1 cellular context compared by ENCODE assay signal in the genomic region with DNA sequence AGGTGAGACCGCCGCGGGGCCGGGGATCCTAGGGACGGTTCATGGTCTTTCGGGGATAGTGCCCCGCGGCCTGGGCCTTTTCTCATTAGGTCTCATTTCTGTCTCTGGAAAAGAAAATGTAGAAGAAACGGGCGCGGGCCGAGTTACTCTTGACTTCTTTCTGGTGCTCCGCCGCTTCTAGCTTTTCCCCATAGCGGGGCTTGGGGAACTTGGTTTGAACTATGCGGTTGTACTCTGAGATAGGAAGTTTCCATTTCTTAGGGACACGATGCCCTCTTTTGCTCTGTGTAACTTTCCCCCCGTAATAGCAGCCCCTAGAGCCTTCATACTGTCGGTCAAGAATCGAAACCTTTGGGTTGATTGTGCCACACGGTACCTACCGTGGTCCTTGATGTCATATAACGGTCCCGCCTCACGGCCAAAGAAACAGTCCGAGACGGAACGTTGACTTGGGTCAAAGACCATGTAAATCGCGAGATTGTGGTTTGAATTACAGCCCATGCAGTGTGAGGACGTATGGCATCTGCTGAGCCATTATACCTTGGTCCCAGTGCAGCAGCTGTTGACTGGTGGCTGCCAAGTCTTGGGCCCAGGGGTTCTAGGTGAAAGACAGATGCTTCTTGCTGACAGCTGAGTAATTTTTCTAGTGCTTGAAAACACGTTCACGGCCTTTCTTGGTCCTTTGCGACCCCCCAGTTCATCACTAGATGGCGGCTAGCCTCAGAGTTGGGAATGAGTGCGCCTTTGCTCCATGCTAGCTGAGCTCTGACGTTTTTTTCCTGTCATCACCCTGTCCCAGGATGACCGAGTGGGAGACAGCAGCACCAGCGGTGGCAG.
TF ChIP-seq lines count a peak whose summit lies in the region.

No MANE protein-coding gene starts in this region.

TF ChIP-seq in K562, 482 proteins besides CTCF, POLR2A, EP300 and RAD21 (continues in another document):
- TF ChIP-seq, protein P1, sequence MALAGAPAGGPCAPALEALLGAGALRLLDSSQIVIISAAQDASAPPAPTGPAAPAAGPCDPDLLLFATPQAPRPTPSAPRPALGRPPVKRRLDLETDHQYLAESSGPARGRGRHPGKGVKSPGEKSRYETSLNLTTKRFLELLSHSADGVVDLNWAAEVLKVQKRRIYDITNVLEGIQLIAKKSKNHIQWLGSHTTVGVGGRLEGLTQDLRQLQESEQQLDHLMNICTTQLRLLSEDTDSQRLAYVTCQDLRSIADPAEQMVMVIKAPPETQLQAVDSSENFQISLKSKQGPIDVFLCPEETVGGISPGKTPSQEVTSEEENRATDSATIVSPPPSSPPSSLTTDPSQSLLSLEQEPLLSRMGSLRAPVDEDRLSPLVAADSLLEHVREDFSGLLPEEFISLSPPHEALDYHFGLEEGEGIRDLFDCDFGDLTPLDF (CRISPR knock-in tag; IDR thresholded peaks at IDR 0.05), result no peak
- no peak for TF ChIP-seq ZNF140 (CRISPR knock-in tag; IDR thresholded peaks at IDR 0.05)
- TF ChIP-seq, protein P2, sequence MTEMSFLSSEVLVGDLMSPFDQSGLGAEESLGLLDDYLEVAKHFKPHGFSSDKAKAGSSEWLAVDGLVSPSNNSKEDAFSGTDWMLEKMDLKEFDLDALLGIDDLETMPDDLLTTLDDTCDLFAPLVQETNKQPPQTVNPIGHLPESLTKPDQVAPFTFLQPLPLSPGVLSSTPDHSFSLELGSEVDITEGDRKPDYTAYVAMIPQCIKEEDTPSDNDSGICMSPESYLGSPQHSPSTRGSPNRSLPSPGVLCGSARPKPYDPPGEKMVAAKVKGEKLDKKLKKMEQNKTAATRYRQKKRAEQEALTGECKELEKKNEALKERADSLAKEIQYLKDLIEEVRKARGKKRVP (CRISPR knock-in tag; IDR thresholded peaks at IDR 0.05), result no peak
- TF ChIP-seq NR2C1 (IDR thresholded peaks at IDR 0.05), result no peak
- no peak for TF ChIP-seq NR2C1 (tag; IDR thresholded peaks at IDR 0.05)
- TF ChIP-seq, protein P3, sequence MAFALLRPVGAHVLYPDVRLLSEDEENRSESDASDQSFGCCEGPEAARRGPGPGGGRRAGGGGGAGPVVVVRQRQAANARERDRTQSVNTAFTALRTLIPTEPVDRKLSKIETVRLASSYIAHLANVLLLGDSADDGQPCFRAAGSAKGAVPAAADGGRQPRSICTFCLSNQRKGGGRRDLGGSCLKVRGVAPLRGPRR (CRISPR knock-in tag; IDR thresholded peaks at IDR 0.05), result no peak
- TF ChIP-seq, protein P4, sequence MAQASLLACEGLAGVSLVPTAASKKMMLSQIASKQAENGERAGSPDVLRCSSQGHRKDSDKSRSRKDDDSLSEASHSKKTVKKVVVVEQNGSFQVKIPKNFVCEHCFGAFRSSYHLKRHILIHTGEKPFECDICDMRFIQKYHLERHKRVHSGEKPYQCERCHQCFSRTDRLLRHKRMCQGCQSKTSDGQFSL (CRISPR knock-in tag; IDR thresholded peaks at IDR 0.05), result no peak
- TF ChIP-seq, protein P4 (tag; IDR thresholded peaks at IDR 0.05), result no peak
- TF ChIP-seq TCF3 (CRISPR knock-in tag; IDR thresholded peaks at IDR 0.05), result 0 out of 2 replicates have a peak, but pooled peaks have one; percentile 3
- TF ChIP-seq ZBTB7A (IDR thresholded peaks at IDR 0.05; ENCODE audit: borderline replicate concordance, control insufficient read depth, low read depth, low read length), result no peak
- no peak for TF ChIP-seq NCOA4 (IDR thresholded peaks at IDR 0.05; ENCODE audit: partially characterized antibody)
- peak; percentile 31; the same call in 1 of the 2 replicates for TF ChIP-seq TGIF2 (CRISPR knock-in tag; IDR thresholded peaks at IDR 0.05)
- TF ChIP-seq, protein P5, sequence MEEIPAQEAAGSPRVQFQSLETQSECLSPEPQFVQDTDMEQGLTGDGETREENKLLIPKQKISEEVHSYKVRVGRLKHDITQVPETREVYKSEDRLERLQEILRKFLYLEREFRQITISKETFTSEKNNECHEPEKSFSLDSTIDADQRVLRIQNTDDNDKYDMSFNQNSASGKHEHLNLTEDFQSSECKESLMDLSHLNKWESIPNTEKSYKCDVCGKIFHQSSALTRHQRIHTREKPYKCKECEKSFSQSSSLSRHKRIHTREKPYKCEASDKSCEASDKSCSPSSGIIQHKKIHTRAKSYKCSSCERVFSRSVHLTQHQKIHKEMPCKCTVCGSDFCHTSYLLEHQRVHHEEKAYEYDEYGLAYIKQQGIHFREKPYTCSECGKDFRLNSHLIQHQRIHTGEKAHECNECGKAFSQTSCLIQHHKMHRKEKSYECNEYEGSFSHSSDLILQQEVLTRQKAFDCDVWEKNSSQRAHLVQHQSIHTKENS (CRISPR knock-in tag; IDR thresholded peaks at IDR 0.05), result no peak
- no peak for TF ChIP-seq FOXM1 (IDR thresholded peaks at IDR 0.05; ENCODE audit: low read depth)
- TF ChIP-seq FOXM1 (CRISPR knock-in tag; IDR thresholded peaks at IDR 0.05; ENCODE audit: low read depth), result no peak
- no peak for TF ChIP-seq XRCC5 (IDR thresholded peaks at IDR 0.05; ENCODE audit: low read depth, low read length)
- TF ChIP-seq, protein P6, sequence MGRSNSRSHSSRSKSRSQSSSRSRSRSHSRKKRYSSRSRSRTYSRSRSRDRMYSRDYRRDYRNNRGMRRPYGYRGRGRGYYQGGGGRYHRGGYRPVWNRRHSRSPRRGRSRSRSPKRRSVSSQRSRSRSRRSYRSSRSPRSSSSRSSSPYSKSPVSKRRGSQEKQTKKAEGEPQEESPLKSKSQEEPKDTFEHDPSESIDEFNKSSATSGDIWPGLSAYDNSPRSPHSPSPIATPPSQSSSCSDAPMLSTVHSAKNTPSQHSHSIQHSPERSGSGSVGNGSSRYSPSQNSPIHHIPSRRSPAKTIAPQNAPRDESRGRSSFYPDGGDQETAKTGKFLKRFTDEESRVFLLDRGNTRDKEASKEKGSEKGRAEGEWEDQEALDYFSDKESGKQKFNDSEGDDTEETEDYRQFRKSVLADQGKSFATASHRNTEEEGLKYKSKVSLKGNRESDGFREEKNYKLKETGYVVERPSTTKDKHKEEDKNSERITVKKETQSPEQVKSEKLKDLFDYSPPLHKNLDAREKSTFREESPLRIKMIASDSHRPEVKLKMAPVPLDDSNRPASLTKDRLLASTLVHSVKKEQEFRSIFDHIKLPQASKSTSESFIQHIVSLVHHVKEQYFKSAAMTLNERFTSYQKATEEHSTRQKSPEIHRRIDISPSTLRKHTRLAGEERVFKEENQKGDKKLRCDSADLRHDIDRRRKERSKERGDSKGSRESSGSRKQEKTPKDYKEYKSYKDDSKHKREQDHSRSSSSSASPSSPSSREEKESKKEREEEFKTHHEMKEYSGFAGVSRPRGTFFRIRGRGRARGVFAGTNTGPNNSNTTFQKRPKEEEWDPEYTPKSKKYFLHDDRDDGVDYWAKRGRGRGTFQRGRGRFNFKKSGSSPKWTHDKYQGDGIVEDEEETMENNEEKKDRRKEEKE (IDR thresholded peaks at IDR 0.05; ENCODE audit: borderline replicate concordance in 1 of 2, control insufficient read depth in 1 of 2, low read depth in 2 of 2, low read length in 1 of 2), result no peak
- no peak for TF ChIP-seq ZNF699 (CRISPR knock-in tag; IDR thresholded peaks at IDR 0.05; ENCODE audit: insufficient replicate concordance)
- TF ChIP-seq NFATC3 (IDR thresholded peaks at IDR 0.05), result peak; percentile 58; the same call in 1 of the 2 replicates
- peak in 1 of 2 experiments; percentile 66; a peak in 1 of 4 replicates for TF ChIP-seq HDAC1 (IDR thresholded peaks at IDR 0.05)
- no peak for TF ChIP-seq HDGF (IDR thresholded peaks at IDR 0.05)
- TF ChIP-seq, protein P7, sequence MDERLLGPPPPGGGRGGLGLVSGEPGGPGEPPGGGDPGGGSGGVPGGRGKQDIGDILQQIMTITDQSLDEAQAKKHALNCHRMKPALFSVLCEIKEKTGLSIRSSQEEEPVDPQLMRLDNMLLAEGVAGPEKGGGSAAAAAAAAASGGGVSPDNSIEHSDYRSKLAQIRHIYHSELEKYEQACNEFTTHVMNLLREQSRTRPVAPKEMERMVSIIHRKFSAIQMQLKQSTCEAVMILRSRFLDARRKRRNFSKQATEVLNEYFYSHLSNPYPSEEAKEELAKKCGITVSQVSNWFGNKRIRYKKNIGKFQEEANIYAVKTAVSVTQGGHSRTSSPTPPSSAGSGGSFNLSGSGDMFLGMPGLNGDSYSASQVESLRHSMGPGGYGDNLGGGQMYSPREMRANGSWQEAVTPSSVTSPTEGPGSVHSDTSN (CRISPR knock-in tag; IDR thresholded peaks at IDR 0.05; ENCODE audit: low read depth), result no peak
- TF ChIP-seq, protein P7 (tag; conservative IDR thresholded peaks at IDR 0.05; ENCODE audit: low read depth), result 0 out of 2 replicates have a peak, but pooled peaks have one; percentile 32
- no peak for TF ChIP-seq ZNF431 (CRISPR knock-in tag; IDR thresholded peaks at IDR 0.05)
- TF ChIP-seq PTBP1 (IDR thresholded peaks at IDR 0.05; ENCODE audit: low read depth, low read length), result 0 out of 2 replicates have a peak, but pooled peaks have one; percentile 78
- TF ChIP-seq CHD1 (IDR thresholded peaks at IDR 0.05; ENCODE audit: low read length), result peak; percentile 6
- TF ChIP-seq, protein P8, sequence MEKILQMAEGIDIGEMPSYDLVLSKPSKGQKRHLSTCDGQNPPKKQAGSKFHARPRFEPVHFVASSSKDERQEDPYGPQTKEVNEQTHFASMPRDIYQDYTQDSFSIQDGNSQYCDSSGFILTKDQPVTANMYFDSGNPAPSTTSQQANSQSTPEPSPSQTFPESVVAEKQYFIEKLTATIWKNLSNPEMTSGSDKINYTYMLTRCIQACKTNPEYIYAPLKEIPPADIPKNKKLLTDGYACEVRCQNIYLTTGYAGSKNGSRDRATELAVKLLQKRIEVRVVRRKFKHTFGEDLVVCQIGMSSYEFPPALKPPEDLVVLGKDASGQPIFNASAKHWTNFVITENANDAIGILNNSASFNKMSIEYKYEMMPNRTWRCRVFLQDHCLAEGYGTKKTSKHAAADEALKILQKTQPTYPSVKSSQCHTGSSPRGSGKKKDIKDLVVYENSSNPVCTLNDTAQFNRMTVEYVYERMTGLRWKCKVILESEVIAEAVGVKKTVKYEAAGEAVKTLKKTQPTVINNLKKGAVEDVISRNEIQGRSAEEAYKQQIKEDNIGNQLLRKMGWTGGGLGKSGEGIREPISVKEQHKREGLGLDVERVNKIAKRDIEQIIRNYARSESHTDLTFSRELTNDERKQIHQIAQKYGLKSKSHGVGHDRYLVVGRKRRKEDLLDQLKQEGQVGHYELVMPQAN (IDR thresholded peaks at IDR 0.05; ENCODE audit: borderline replicate concordance), result peak; percentile 97
- TF ChIP-seq SIRT6 (IDR thresholded peaks at IDR 0.05; ENCODE audit: low read depth, low read length), result peak; percentile 59
- TF ChIP-seq HNRNPLL (IDR thresholded peaks at IDR 0.05; ENCODE audit: low read depth, low read length, poor library complexity, severe bottlenecking), result no peak
- TF ChIP-seq, protein P9, sequence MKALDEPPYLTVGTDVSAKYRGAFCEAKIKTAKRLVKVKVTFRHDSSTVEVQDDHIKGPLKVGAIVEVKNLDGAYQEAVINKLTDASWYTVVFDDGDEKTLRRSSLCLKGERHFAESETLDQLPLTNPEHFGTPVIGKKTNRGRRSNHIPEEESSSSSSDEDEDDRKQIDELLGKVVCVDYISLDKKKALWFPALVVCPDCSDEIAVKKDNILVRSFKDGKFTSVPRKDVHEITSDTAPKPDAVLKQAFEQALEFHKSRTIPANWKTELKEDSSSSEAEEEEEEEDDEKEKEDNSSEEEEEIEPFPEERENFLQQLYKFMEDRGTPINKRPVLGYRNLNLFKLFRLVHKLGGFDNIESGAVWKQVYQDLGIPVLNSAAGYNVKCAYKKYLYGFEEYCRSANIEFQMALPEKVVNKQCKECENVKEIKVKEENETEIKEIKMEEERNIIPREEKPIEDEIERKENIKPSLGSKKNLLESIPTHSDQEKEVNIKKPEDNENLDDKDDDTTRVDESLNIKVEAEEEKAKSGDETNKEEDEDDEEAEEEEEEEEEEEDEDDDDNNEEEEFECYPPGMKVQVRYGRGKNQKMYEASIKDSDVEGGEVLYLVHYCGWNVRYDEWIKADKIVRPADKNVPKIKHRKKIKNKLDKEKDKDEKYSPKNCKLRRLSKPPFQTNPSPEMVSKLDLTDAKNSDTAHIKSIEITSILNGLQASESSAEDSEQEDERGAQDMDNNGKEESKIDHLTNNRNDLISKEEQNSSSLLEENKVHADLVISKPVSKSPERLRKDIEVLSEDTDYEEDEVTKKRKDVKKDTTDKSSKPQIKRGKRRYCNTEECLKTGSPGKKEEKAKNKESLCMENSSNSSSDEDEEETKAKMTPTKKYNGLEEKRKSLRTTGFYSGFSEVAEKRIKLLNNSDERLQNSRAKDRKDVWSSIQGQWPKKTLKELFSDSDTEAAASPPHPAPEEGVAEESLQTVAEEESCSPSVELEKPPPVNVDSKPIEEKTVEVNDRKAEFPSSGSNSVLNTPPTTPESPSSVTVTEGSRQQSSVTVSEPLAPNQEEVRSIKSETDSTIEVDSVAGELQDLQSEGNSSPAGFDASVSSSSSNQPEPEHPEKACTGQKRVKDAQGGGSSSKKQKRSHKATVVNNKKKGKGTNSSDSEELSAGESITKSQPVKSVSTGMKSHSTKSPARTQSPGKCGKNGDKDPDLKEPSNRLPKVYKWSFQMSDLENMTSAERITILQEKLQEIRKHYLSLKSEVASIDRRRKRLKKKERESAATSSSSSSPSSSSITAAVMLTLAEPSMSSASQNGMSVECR (CRISPR knock-in tag; IDR thresholded peaks at IDR 0.05), result no peak
- TF ChIP-seq ZNF224 (CRISPR knock-in tag; IDR thresholded peaks at IDR 0.05), result 0 out of 2 replicates have a peak, but pooled peaks have one; percentile 54
- TF ChIP-seq, protein P10, sequence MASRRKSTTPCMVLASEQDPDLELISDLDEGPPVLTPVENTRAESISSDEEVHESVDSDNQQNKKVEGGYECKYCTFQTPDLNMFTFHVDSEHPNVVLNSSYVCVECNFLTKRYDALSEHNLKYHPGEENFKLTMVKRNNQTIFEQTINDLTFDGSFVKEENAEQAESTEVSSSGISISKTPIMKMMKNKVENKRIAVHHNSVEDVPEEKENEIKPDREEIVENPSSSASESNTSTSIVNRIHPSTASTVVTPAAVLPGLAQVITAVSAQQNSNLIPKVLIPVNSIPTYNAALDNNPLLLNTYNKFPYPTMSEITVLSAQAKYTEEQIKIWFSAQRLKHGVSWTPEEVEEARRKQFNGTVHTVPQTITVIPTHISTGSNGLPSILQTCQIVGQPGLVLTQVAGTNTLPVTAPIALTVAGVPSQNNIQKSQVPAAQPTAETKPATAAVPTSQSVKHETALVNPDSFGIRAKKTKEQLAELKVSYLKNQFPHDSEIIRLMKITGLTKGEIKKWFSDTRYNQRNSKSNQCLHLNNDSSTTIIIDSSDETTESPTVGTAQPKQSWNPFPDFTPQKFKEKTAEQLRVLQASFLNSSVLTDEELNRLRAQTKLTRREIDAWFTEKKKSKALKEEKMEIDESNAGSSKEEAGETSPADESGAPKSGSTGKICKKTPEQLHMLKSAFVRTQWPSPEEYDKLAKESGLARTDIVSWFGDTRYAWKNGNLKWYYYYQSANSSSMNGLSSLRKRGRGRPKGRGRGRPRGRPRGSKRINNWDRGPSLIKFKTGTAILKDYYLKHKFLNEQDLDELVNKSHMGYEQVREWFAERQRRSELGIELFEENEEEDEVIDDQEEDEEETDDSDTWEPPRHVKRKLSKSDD (conservative IDR thresholded peaks at IDR 0.05; ENCODE audit: low read length), result no peak
- no peak for TF ChIP-seq MAFF (IDR thresholded peaks at IDR 0.05; ENCODE audit: low read length)
- TF ChIP-seq HNRNPUL1 (IDR thresholded peaks at IDR 0.05; ENCODE audit: low read length), result peak; percentile 36; the same call in 1 of the 2 replicates
